14 cellular contexts compared by ENCODE assay signal in the genomic region with DNA sequence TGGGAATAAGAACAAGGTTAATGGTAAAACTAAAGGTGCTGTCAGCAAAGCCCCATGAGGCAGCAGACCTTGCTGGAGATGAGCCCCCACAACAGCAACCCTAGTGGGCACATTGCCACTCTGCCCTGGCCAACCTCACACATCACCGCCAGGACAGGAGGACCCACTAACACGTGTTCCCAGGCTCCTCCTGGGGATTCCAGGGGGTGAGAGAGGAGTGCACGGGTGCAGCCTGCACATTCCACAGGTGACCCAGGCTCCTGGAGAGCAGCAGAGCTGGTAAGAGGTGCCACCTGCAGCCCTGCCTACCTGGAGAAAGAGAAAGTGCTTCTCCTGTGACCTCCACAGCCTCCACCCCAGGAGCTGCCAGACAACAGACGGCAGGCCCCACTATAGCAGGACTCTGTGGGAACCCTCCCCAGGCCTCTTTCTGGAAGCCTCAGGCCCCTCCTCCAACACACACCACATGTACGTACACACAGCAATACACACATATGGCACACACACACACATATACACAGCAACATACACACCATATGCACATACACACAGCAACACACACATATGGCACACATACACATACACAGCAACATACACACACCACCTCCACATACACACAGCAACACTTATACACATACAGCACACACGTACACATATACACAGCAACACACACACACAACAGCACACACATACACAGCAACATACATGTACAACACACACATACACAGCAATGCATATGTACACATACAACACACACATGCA.
DNase-seq lines count a peak whose midpoint lies in the region; ATAC-seq and TF ChIP-seq lines count a peak whose summit lies in the region.
"Had no signal": no experiment of that assay in that cellular context is flagged by ENCODE, and none has a peak within 500 bp of the region (broad histone marks: within the 10 kb centered on the region; RNA-seq: fewer than 3 reads in every experiment).

No MANE protein-coding gene starts in this region.

- peaks cover 0 to 6% (median 5%) of the 10 kb centered on the region in 3 experiments; a peak in 6 of 7 replicates for H3K36me3 Mint-ChIP-seq in H9 (ENCODE audit: insufficient read depth in 1 of 3, low read depth in 3 of 3)
- H3K36me3 Mint-ChIP-seq: CD4-positive, alpha-beta memory T cell had no signal

- no peak for TF ChIP-seq RAD21 in IMR-90 (IDR thresholded peaks at IDR 0.05; ENCODE audit: low read length)

- in situ Hi-C loops in IMR-90 (cut with MboI; ENCODE audit: low sequenced_read_pairs) = no loop called here

- H2BK120ac ChIP-seq in H9 (ENCODE audit: low read depth, low read length, poor library complexity, severe bottlenecking) (no peak overlapping the region), IMR-90 (ENCODE audit: low read depth, low read length) (no peak overlapping the region), mesenchymal stem cell (ENCODE audit: low read depth, low read length) (no peak overlapping the region)

- H3K4me3 ChIP-seq in IMR-90 (ENCODE audit: insufficient read depth, low read depth, low read length) (no peak overlapping the region), mesenchymal stem cell (ENCODE audit: insufficient read depth in 1 of 2, low read depth in 1 of 2, low read length in 2 of 2) (no peak overlapping the region), upper lobe of right lung (no peak overlapping the region)

- H3K4ac ChIP-seq in H9 (ENCODE audit: low read depth, low read length) = no peak overlapping the region
- no peak overlapping the region; the same call in 1 of the 2 replicates for H3K4ac ChIP-seq in IMR-90 (ENCODE audit: low read depth, low read length)
- no peak overlapping the region for H3K4ac ChIP-seq in mesenchymal stem cell (ENCODE audit: low read depth in 1 of 2, low read length in 2 of 2)

- H4K20me1 ChIP-seq in H9 (ENCODE audit: control insufficient read depth, insufficient read depth, insufficient read length) = no peaks in the 10 kb centered on the region
- 0 out of 2 replicates have a peak, but pooled peaks cover 7% of the 10 kb centered on the region for H4K20me1 ChIP-seq in IMR-90 (ENCODE audit: insufficient read depth, low read length)

- H3K9me3 Mint-ChIP-seq in H9 = no peaks in the 10 kb centered on the region

- H3K27me3 Mint-ChIP-seq in H9 (ENCODE audit: low read depth) = no peaks in the 10 kb centered on the region; the same call in 1 of the 2 replicates

- H3K27ac Mint-ChIP-seq in H9 = no peak overlapping the region
- H3K27ac Mint-ChIP-seq: CD4-positive, alpha-beta memory T cell had no signal

- H3K18ac ChIP-seq in H9 (ENCODE audit: insufficient read length, low read depth, low read length) (no peak overlapping the region), IMR-90 (ENCODE audit: low read depth, low read length) (no peak overlapping the region), mesenchymal stem cell (ENCODE audit: low read depth in 1 of 2, low read length in 2 of 2) (no peak overlapping the region)

- ATAC-seq in IMR-90 (ENCODE audit: low read depth) (no peak), upper lobe of right lung (peak; percentile 37)
- ATAC-seq: HCT116 had no signal

- no peaks in the 10 kb centered on the region for H3K79me1 ChIP-seq in H9 (ENCODE audit: insufficient read depth, low read depth, low read length, poor library complexity, severe bottlenecking)
- peaks cover 56 to 95% of the 10 kb centered on the region in 2 experiments for H3K79me1 ChIP-seq in IMR-90 (ENCODE audit: low read depth in 1 of 2, low read length in 2 of 2)
- H3K79me1 ChIP-seq in mesenchymal stem cell (replicated peaks; ENCODE audit: low read length, poor library complexity, severe bottlenecking) = peaks cover 27% of the 10 kb centered on the region

- CTCF ChIA-PET in IMR-90 (lab: Yijun Ruan, JAX) = no interaction called here

- peaks cover 16% of the 10 kb centered on the region for H3K36me3 ChIP-seq in IMR-90 (ENCODE audit: control insufficient read depth, insufficient read depth, low read length)
- peaks cover 15 to 22% of the 10 kb centered on the region in 2 experiments for H3K36me3 ChIP-seq in mesenchymal stem cell (ENCODE audit: control insufficient read depth in 1 of 2, insufficient read depth in 2 of 2, low read depth in 1 of 2, low read length in 2 of 2)
- H3K36me3 ChIP-seq in upper lobe of right lung = no peaks in the 10 kb centered on the region
- H3K36me3 ChIP-seq: BE2C had no signal

- H3K4me1 ChIP-seq in H9 (ENCODE audit: insufficient read depth, low read length) = no peaks in the 10 kb centered on the region
- H3K4me1 ChIP-seq in IMR-90 (ENCODE audit: control insufficient read depth, insufficient read depth, low read length) = peaks cover 26% of the 10 kb centered on the region
- H3K4me1 ChIP-seq in mesenchymal stem cell (ENCODE audit: control insufficient read depth, insufficient read depth, low read depth, low read length) = peaks cover 21% of the 10 kb centered on the region
- H3K4me1 ChIP-seq in upper lobe of right lung = no peaks in the 10 kb centered on the region
- H3K4me1 ChIP-seq: BE2C had no signal

- H3K14ac ChIP-seq in H9 (ENCODE audit: insufficient read depth, low read length) = no peak overlapping the region
- no peak overlapping the region for H3K14ac ChIP-seq in IMR-90 (replicated peaks; ENCODE audit: low read depth, low read length)
- H3K14ac ChIP-seq in mesenchymal stem cell (ENCODE audit: low read length in 2 of 2) = no peak overlapping the region

- H4K91ac ChIP-seq in H9 (ENCODE audit: insufficient read length, low read depth, low read length) (no peak overlapping the region), IMR-90 (ENCODE audit: insufficient read depth, low read depth, low read length) (no peak overlapping the region), mesenchymal stem cell (ENCODE audit: low read length) (no peak overlapping the region)

- no peak overlapping the region for H2BK12ac ChIP-seq in H9 (ENCODE audit: insufficient read length, low read depth, low read length)
- peak overlapping the region in 1 of 2 experiments; percentile 11 for H2BK12ac ChIP-seq in mesenchymal stem cell (ENCODE audit: low read length in 2 of 2)

- no peak overlapping the region for H3T11ph ChIP-seq in H9 (ENCODE audit: low read length)

- H2BK15ac ChIP-seq in H9 (ENCODE audit: low read depth, low read length) = no peak overlapping the region
- no peak overlapping the region for H2BK15ac ChIP-seq in IMR-90 (ENCODE audit: low read depth, low read length)
- H2BK15ac ChIP-seq in mesenchymal stem cell (ENCODE audit: low read depth, poor library complexity, severe bottlenecking) = no peak overlapping the region

- no peak overlapping the region for H3K23ac ChIP-seq in H9 (ENCODE audit: insufficient read length, low read depth, low read length)
- 0 out of 2 replicates have a peak overlapping the region, but pooled peaks have one; percentile 31 for H3K23ac ChIP-seq in IMR-90 (ENCODE audit: low read depth, low read length)
- no peak overlapping the region for H3K23ac ChIP-seq in mesenchymal stem cell (ENCODE audit: low read length in 2 of 2)

- no TSS peak for BruUV-seq in IMR-90 (replicated peaks; lab: Mats Ljungman, UMichigan)

- H3K79me2 ChIP-seq in H9 (ENCODE audit: insufficient read depth, low read length) = no peaks in the 10 kb centered on the region; the same call in 1 of the 2 replicates

- DNase-seq in H9 (no peak), IMR-90 (no peak), mesenchymal stem cell (no peak), upper lobe of right lung (no peak), SK-N-DZ (ENCODE audit: low spot score) (no peak)
- DNase-seq in stimulated activated CD4-positive, alpha-beta T cell treated with anti-CD3 and anti-CD28 coated beads, Interleukin-4, amount 100 ng/mL, for 4 hours = no peak
- DNase-seq in activated CD4-positive, CD25-positive, alpha-beta regulatory T cell (lab: John Stamatoyannopoulos, UW) = no peak
- DNase-seq: BE2C; CD4-positive, alpha-beta memory T cell; DMS153; DMS79 treated with DMSO at 0.1 percent for 48 hours; EL had no signal

- H3K27me3 ChIP-seq in H9 (ENCODE audit: insufficient read depth, low read length) (no peaks in the 10 kb centered on the region), IMR-90 (ENCODE audit: control insufficient read depth, insufficient read depth, low read length) (no peaks in the 10 kb centered on the region), mesenchymal stem cell (ENCODE audit: control insufficient read depth in 1 of 2, insufficient read depth in 1 of 2, low read length in 2 of 2) (no peaks in the 10 kb centered on the region), upper lobe of right lung (no peaks in the 10 kb centered on the region)
- H3K27me3 ChIP-seq: BE2C had no signal

- H3K4me1 Mint-ChIP-seq in H9 = peaks cover 0 to 2% of the 10 kb centered on the region in 2 experiments; a peak in 1 of 4 replicates
- H3K4me1 Mint-ChIP-seq: CD4-positive, alpha-beta memory T cell had no signal

- H2BK5ac ChIP-seq in H9 (ENCODE audit: insufficient read length, low read length) (no peak overlapping the region), IMR-90 (ENCODE audit: low read depth, low read length, poor library complexity, severe bottlenecking) (peak overlapping the region; percentile 27), mesenchymal stem cell (ENCODE audit: low read depth, low read length, poor library complexity, severe bottlenecking) (no peak overlapping the region)

- H3K9ac ChIP-seq in H9 (ENCODE audit: extremely low read depth, insufficient read length, low read length) (no peak overlapping the region), IMR-90 (ENCODE audit: low read depth, low read length) (no peak overlapping the region), mesenchymal stem cell (ENCODE audit: low read length) (no peak overlapping the region)

- peaks cover 62% of the 10 kb centered on the region for H3K9me1 ChIP-seq in IMR-90 (ENCODE audit: insufficient read depth, low read length)

- no peak overlapping the region for H4K8ac ChIP-seq in H9 (replicated peaks; ENCODE audit: insufficient read length, low read depth, low read length)
- no peak overlapping the region for H4K8ac ChIP-seq in IMR-90 (ENCODE audit: low read depth in 2 of 2, low read length in 2 of 2)
- peak overlapping the region; percentile 32 for H4K8ac ChIP-seq in mesenchymal stem cell (ENCODE audit: low read length)

- H2AK5ac ChIP-seq in H9 (ENCODE audit: insufficient read length, low read length) (no peak overlapping the region), IMR-90 (ENCODE audit: low read depth, low read length) (peak overlapping the region; percentile 56), mesenchymal stem cell (ENCODE audit: low read length, severe bottlenecking) (no peak overlapping the region)

- TF ChIP-seq POLR2A in IMR-90 (IDR thresholded peaks at IDR 0.05; ENCODE audit: low read depth, low read length) = no peak

- H3K23me2 ChIP-seq in H9 (ENCODE audit: insufficient read length, low read depth, low read length, poor library complexity, severe bottlenecking) = no peaks in the 10 kb centered on the region

- H2BK20ac ChIP-seq in H9 (ENCODE audit: low read depth, low read length, poor library complexity, severe bottlenecking) = no peak overlapping the region
- H2BK20ac ChIP-seq in IMR-90 (ENCODE audit: low read depth, low read length) = no peak overlapping the region

- intact Hi-C loops in IMR-90 (cut with micrococcal nuclease) = no loop called here
- intact Hi-C loops in upper lobe of right lung (cut with DNase I) = no loop called here

- no peak overlapping the region for H3K4me3 Mint-ChIP-seq in H9
- H3K4me3 Mint-ChIP-seq: CD4-positive, alpha-beta memory T cell had no signal

- POLR2A ChIA-PET in IMR-90 (lab: Charles Lee; ENCODE audit: unreplicated experiment) = no interaction called here

- no CpG with 5 or more reads among the region's 6 CpGs for WGBS in H9 (ENCODE audit: extremely low coverage, insufficient read length, low lambda C conversion rate)
- WGBS in IMR-90 (ENCODE audit: extremely low coverage in 2 of 2, insufficient read length in 1 of 2), 2 experiments = 96% methylated on average over 4 of the region's 6 CpGs; no CpG with 5 or more reads in 1 of the 2 experiments
- 97% methylated on average over 6 of the region's 6 CpGs for WGBS in mesenchymal stem cell

- dilution Hi-C loops in IMR-90 (cut with HindIII; ENCODE audit: low sequenced_read_pairs, unreplicated experiment) = no loop called here

- no peak overlapping the region for H2AFZ ChIP-seq in H9 (ENCODE audit: low read length)
- no peak overlapping the region for H2AFZ ChIP-seq in IMR-90 (replicated peaks; ENCODE audit: low read length, poor library complexity)
- no peak overlapping the region for H2AFZ ChIP-seq in mesenchymal stem cell (ENCODE audit: low read depth, low read length)

- H3K56ac ChIP-seq in H9 (ENCODE audit: insufficient read length, low read depth, low read length) (no peak overlapping the region), IMR-90 (ENCODE audit: extremely low read depth, insufficient read depth, low read length) (no peak overlapping the region)

- no peak overlapping the region for H2AK9ac ChIP-seq in IMR-90 (replicated peaks; ENCODE audit: low read depth, low read length, poor library complexity)

- H3K9me3 ChIP-seq in H9 (ENCODE audit: control insufficient read depth, low read depth, low read length) (no peaks in the 10 kb centered on the region), IMR-90 (ENCODE audit: control insufficient read depth, insufficient read depth, low read length) (no peaks in the 10 kb centered on the region), mesenchymal stem cell (ENCODE audit: control insufficient read depth, low read length) (no peaks in the 10 kb centered on the region), upper lobe of right lung (no peaks in the 10 kb centered on the region)
- H3K9me3 ChIP-seq: BE2C had no signal

- H4K5ac ChIP-seq in H9 (ENCODE audit: insufficient read length, low read depth, low read length) (peak overlapping the region; percentile 8), IMR-90 (ENCODE audit: low read depth, low read length) (no peak overlapping the region)

- H3K4me2 ChIP-seq in H9 (ENCODE audit: insufficient read depth, insufficient read length, low read length) (no peak overlapping the region), IMR-90 (ENCODE audit: low read depth, low read length) (no peak overlapping the region), mesenchymal stem cell (ENCODE audit: low read length, poor library complexity, severe bottlenecking) (no peak overlapping the region)

- H3K27ac ChIP-seq in H9 (ENCODE audit: insufficient read length, low read depth, low read length) (no peak overlapping the region), IMR-90 (ENCODE audit: insufficient read depth, low read length) (no peak overlapping the region), mesenchymal stem cell (ENCODE audit: low read length, poor library complexity, severe bottlenecking) (no peak overlapping the region), upper lobe of right lung (no peak overlapping the region)
- H3K27ac ChIP-seq: C4-2B had no signal

- TF ChIP-seq CTCF in H9 (conservative IDR thresholded peaks at IDR 0.05) (no peak), IMR-90 (conservative IDR thresholded peaks at IDR 0.05; ENCODE audit: low read depth, low read length) (no peak), upper lobe of right lung (IDR thresholded peaks at IDR 0.05) (no peak)
